Comparison of ENCODE assay signal across 1 cellular context in genomic region chr1:193060938-193061337, GRCh38.
TF ChIP-seq lines count a peak whose summit lies in the region.

No MANE protein-coding gene starts in this region.

TF ChIP-seq in GM23338, 12 proteins besides CTCF, POLR2A, EP300 and RAD21 (continued from another document):
- TF ChIP-seq REST (IDR thresholded peaks at IDR 0.05; ENCODE audit: unreplicated experiment) (no peak), EZH2 (IDR thresholded peaks at IDR 0.05; ENCODE audit: low read depth, unreplicated experiment) (no peak), JUNB (IDR thresholded peaks at IDR 0.05; ENCODE audit: unreplicated experiment) (no peak), STAT1 (IDR thresholded peaks at IDR 0.05; ENCODE audit: unreplicated experiment) (no peak)
